1 cellular context compared by ENCODE assay signal in the genomic region with DNA sequence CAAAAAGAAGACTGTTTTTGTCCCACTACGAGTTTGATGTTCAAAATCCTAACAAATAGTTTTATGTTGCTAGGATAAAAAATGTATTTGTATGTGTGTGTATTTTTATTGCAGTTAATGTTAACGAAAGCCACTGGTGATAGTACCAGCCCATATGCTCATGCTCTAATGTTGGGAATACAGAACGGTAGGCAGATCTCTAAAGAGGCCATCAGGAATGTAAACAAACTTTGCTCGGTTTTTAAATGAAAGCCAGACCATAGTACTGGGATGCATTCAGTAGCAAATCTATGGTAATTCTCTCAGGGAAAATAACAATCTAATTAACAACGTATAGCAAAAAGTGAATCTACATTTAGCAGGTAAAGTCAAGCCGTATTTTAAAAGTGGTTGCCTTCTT.
TF ChIP-seq lines count a peak whose summit lies in the region.

No MANE protein-coding gene starts in this region.

TF ChIP-seq in GM12878, 131 proteins besides CTCF, POLR2A, EP300 and RAD21 (continued from another document):
- TF ChIP-seq, protein P1, sequence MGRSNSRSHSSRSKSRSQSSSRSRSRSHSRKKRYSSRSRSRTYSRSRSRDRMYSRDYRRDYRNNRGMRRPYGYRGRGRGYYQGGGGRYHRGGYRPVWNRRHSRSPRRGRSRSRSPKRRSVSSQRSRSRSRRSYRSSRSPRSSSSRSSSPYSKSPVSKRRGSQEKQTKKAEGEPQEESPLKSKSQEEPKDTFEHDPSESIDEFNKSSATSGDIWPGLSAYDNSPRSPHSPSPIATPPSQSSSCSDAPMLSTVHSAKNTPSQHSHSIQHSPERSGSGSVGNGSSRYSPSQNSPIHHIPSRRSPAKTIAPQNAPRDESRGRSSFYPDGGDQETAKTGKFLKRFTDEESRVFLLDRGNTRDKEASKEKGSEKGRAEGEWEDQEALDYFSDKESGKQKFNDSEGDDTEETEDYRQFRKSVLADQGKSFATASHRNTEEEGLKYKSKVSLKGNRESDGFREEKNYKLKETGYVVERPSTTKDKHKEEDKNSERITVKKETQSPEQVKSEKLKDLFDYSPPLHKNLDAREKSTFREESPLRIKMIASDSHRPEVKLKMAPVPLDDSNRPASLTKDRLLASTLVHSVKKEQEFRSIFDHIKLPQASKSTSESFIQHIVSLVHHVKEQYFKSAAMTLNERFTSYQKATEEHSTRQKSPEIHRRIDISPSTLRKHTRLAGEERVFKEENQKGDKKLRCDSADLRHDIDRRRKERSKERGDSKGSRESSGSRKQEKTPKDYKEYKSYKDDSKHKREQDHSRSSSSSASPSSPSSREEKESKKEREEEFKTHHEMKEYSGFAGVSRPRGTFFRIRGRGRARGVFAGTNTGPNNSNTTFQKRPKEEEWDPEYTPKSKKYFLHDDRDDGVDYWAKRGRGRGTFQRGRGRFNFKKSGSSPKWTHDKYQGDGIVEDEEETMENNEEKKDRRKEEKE (IDR thresholded peaks at IDR 0.05) = no peak
- TF ChIP-seq FOXM1 (IDR thresholded peaks at IDR 0.05; ENCODE audit: low read depth, low read length) (no peak), ZSCAN29 (IDR thresholded peaks at IDR 0.05) (no peak), SUZ12 (IDR thresholded peaks at IDR 0.05; ENCODE audit: unreplicated experiment) (no peak), MTA3 (IDR thresholded peaks at IDR 0.05; ENCODE audit: borderline replicate concordance, low read length) (no peak), ZNF217 (IDR thresholded peaks at IDR 0.05) (no peak), ZNF24 (IDR thresholded peaks at IDR 0.05) (no peak), RBBP5 (conservative IDR thresholded peaks at IDR 0.05) (no peak), GABPA (IDR thresholded peaks at IDR 0.05; ENCODE audit: low read depth) (no peak), BHLHE40 (IDR thresholded peaks at IDR 0.05; ENCODE audit: borderline replicate concordance in 1 of 2, low read depth in 2 of 2, low read length in 1 of 2) (no peak), RCOR1 (conservative IDR thresholded peaks at IDR 0.05; ENCODE audit: low read depth, low read length) (no peak)
- TF ChIP-seq, protein P2, sequence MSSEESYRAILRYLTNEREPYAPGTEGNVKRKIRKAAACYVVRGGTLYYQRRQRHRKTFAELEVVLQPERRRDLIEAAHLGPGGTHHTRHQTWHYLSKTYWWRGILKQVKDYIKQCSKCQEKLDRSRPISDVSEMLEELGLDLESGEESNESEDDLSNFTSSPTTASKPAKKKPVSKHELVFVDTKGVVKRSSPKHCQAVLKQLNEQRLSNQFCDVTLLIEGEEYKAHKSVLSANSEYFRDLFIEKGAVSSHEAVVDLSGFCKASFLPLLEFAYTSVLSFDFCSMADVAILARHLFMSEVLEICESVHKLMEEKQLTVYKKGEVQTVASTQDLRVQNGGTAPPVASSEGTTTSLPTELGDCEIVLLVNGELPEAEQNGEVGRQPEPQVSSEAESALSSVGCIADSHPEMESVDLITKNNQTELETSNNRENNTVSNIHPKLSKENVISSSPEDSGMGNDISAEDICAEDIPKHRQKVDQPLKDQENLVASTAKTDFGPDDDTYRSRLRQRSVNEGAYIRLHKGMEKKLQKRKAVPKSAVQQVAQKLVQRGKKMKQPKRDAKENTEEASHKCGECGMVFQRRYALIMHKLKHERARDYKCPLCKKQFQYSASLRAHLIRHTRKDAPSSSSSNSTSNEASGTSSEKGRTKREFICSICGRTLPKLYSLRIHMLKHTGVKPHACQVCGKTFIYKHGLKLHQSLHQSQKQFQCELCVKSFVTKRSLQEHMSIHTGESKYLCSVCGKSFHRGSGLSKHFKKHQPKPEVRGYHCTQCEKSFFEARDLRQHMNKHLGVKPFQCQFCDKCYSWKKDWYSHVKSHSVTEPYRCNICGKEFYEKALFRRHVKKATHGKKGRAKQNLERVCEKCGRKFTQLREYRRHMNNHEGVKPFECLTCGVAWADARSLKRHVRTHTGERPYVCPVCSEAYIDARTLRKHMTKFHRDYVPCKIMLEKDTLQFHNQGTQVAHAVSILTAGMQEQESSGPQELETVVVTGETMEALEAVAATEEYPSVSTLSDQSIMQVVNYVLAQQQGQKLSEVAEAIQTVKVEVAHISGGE (CRISPR knock-in tag; IDR thresholded peaks at IDR 0.05) = no peak
- TF ChIP-seq, protein P3, sequence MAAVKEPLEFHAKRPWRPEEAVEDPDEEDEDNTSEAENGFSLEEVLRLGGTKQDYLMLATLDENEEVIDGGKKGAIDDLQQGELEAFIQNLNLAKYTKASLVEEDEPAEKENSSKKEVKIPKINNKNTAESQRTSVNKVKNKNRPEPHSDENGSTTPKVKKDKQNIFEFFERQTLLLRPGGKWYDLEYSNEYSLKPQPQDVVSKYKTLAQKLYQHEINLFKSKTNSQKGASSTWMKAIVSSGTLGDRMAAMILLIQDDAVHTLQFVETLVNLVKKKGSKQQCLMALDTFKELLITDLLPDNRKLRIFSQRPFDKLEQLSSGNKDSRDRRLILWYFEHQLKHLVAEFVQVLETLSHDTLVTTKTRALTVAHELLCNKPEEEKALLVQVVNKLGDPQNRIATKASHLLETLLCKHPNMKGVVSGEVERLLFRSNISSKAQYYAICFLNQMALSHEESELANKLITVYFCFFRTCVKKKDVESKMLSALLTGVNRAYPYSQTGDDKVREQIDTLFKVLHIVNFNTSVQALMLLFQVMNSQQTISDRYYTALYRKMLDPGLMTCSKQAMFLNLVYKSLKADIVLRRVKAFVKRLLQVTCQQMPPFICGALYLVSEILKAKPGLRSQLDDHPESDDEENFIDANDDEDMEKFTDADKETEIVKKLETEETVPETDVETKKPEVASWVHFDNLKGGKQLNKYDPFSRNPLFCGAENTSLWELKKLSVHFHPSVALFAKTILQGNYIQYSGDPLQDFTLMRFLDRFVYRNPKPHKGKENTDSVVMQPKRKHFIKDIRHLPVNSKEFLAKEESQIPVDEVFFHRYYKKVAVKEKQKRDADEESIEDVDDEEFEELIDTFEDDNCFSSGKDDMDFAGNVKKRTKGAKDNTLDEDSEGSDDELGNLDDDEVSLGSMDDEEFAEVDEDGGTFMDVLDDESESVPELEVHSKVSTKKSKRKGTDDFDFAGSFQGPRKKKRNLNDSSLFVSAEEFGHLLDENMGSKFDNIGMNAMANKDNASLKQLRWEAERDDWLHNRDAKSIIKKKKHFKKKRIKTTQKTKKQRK (IDR thresholded peaks at IDR 0.05; ENCODE audit: low read depth, low read length) = no peak
- TF ChIP-seq, protein P4, sequence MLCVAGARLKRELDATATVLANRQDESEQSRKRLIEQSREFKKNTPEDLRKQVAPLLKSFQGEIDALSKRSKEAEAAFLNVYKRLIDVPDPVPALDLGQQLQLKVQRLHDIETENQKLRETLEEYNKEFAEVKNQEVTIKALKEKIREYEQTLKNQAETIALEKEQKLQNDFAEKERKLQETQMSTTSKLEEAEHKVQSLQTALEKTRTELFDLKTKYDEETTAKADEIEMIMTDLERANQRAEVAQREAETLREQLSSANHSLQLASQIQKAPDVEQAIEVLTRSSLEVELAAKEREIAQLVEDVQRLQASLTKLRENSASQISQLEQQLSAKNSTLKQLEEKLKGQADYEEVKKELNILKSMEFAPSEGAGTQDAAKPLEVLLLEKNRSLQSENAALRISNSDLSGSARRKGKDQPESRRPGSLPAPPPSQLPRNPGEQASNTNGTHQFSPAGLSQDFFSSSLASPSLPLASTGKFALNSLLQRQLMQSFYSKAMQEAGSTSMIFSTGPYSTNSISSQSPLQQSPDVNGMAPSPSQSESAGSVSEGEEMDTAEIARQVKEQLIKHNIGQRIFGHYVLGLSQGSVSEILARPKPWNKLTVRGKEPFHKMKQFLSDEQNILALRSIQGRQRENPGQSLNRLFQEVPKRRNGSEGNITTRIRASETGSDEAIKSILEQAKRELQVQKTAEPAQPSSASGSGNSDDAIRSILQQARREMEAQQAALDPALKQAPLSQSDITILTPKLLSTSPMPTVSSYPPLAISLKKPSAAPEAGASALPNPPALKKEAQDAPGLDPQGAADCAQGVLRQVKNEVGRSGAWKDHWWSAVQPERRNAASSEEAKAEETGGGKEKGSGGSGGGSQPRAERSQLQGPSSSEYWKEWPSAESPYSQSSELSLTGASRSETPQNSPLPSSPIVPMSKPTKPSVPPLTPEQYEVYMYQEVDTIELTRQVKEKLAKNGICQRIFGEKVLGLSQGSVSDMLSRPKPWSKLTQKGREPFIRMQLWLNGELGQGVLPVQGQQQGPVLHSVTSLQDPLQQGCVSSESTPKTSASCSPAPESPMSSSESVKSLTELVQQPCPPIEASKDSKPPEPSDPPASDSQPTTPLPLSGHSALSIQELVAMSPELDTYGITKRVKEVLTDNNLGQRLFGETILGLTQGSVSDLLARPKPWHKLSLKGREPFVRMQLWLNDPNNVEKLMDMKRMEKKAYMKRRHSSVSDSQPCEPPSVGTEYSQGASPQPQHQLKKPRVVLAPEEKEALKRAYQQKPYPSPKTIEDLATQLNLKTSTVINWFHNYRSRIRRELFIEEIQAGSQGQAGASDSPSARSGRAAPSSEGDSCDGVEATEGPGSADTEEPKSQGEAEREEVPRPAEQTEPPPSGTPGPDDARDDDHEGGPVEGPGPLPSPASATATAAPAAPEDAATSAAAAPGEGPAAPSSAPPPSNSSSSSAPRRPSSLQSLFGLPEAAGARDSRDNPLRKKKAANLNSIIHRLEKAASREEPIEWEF (IDR thresholded peaks at IDR 0.05; ENCODE audit: insufficient replicate concordance, low read depth, low read length) = no peak
- TF ChIP-seq, protein P5, sequence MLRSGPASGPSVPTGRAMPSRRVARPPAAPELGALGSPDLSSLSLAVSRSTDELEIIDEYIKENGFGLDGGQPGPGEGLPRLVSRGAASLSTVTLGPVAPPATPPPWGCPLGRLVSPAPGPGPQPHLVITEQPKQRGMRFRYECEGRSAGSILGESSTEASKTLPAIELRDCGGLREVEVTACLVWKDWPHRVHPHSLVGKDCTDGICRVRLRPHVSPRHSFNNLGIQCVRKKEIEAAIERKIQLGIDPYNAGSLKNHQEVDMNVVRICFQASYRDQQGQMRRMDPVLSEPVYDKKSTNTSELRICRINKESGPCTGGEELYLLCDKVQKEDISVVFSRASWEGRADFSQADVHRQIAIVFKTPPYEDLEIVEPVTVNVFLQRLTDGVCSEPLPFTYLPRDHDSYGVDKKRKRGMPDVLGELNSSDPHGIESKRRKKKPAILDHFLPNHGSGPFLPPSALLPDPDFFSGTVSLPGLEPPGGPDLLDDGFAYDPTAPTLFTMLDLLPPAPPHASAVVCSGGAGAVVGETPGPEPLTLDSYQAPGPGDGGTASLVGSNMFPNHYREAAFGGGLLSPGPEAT (IDR thresholded peaks at IDR 0.05; ENCODE audit: low read depth) = no peak
